ENCODE assay signal across 17 cellular contexts in the genomic region with DNA sequence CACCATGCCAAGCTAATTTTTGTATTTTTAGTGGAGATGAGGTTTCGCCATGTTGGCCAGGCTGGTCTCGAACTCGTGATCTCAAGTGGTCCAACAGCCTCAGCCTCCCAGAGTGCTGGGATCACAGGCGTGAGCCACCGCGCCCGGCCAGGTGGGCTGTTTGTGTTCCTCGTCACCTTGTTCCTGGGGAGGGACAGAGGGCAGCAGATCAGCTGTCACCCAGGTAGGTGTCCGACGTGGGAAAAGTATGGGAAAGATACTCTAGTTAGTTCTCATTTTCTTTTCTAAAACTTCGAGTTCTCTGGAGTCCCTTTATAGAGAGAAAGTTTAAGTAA.
"Had no signal": no experiment of that assay in that cellular context is flagged by ENCODE, and none has a peak within 500 bp of the region (broad histone marks: within the 10 kb centered on the region; RNA-seq: fewer than 3 reads in every experiment).

No MANE protein-coding gene starts in this region.

- H3K36me3 ChIP-seq: colonic mucosa, gastrocnemius medialis, right atrium auricular region, tibial nerve had no signal

- H3K36me3 Mint-ChIP-seq: activated naive CD4-positive, alpha-beta T cell treated with anti-CD3 and anti-CD28 coated beads, Interleukin-2, amount 50 U/mL, for 24 hours; mesothelial cell of epicardium; naive thymus-derived CD4-positive, alpha-beta T cell had no signal

- H3K9me3 ChIP-seq: colonic mucosa, gastrocnemius medialis, right atrium auricular region, tibial nerve had no signal

- H3K27ac Mint-ChIP-seq: activated CD4-positive, alpha-beta T cell treated with anti-CD3 and anti-CD28 coated beads, Interleukin-2, amount 10 ng/mL, durations not matched to agents 7 days and 5 days; activated CD8-positive, alpha-beta T cell treated with anti-CD3 and anti-CD28 coated beads for 36 hours; activated naive CD8-positive, alpha-beta T cell treated with anti-CD3 and anti-CD28 coated beads, Interleukin-2, amount 50 U/mL, for 24 hours; stimulated activated naive B cell treated with anti-CD40 and anti-IgM and Interleukin-4, amounts not matched to agents 10 μg/mL and 1 μg/mL and 100 μg/mL, for 72 hours; T-helper 17 cell; WTC11 had no signal

- ATAC-seq: activated CD8-positive, alpha-beta T cell treated with anti-CD3 and anti-CD28 coated beads for 36 hours; activated naive CD8-positive, alpha-beta T cell treated with anti-CD3 and anti-CD28 coated beads, Interleukin-2, amount 50 U/mL, for 24 hours; activated T-cell treated with anti-CD3 and anti-CD28 coated beads, Interleukin-2, amount 50 U/mL, for 4 hours; activated T-helper 17 cell treated with anti-CD3 and anti-CD28 coated beads, Interleukin-2, amount 50 U/mL, for 72 hours; naive thymus-derived CD4-positive, alpha-beta T cell; stimulated activated naive B cell treated with anti-CD40 and anti-IgM and Interleukin-4, amounts not matched to agents 10 μg/mL and 1 μg/mL and 100 μg/mL, for 72 hours; T-helper 17 cell had no signal

- H3K4me3 ChIP-seq: colonic mucosa, gastrocnemius medialis, right atrium auricular region, tibial nerve had no signal

- H3K27ac ChIP-seq: colonic mucosa, right atrium auricular region, tibial nerve had no signal

- H3K4me3 Mint-ChIP-seq: activated CD4-positive, alpha-beta T cell treated with anti-CD3 and anti-CD28 coated beads, Interleukin-2, amount 10 ng/mL, durations not matched to agents 7 days and 5 days; activated CD8-positive, alpha-beta T cell treated with anti-CD3 and anti-CD28 coated beads for 36 hours; activated naive CD4-positive, alpha-beta T cell treated with anti-CD3 and anti-CD28 coated beads, Interleukin-2, amount 50 U/mL, for 24 hours; activated naive CD8-positive, alpha-beta T cell treated with anti-CD3 and anti-CD28 coated beads, Interleukin-2, amount 50 U/mL, for 24 hours; activated T-cell treated with anti-CD3 and anti-CD28 coated beads, Interleukin-2, amount 50 U/mL, for 4 hours; mesothelial cell of epicardium; stimulated activated naive B cell treated with anti-CD40 and anti-IgM and Interleukin-4, amounts not matched to agents 10 μg/mL and 1 μg/mL and 100 μg/mL, for 72 hours; T-helper 17 cell; WTC11 had no signal

- H3K27me3 Mint-ChIP-seq: activated CD4-positive, alpha-beta T cell treated with anti-CD3 and anti-CD28 coated beads, Interleukin-2, amount 10 ng/mL, durations not matched to agents 7 days and 5 days; activated CD8-positive, alpha-beta T cell treated with anti-CD3 and anti-CD28 coated beads for 36 hours; activated naive CD4-positive, alpha-beta T cell treated with anti-CD3 and anti-CD28 coated beads, Interleukin-2, amount 50 U/mL, for 24 hours; activated naive CD8-positive, alpha-beta T cell treated with anti-CD3 and anti-CD28 coated beads, Interleukin-2, amount 50 U/mL, for 24 hours; activated T-helper 17 cell treated with anti-CD3 and anti-CD28 coated beads, Interleukin-2, amount 50 U/mL, for 72 hours; naive thymus-derived CD4-positive, alpha-beta T cell; stimulated activated naive B cell treated with anti-CD40 and anti-IgM and Interleukin-4, amounts not matched to agents 10 μg/mL and 1 μg/mL and 100 μg/mL, for 72 hours; T-helper 17 cell had no signal

- H3K9me3 Mint-ChIP-seq: activated CD4-positive, alpha-beta T cell treated with anti-CD3 and anti-CD28 coated beads, Interleukin-2, amount 10 ng/mL, durations not matched to agents 7 days and 5 days; activated CD8-positive, alpha-beta T cell treated with anti-CD3 and anti-CD28 coated beads for 36 hours; activated naive CD4-positive, alpha-beta T cell treated with anti-CD3 and anti-CD28 coated beads, Interleukin-2, amount 50 U/mL, for 24 hours; activated naive CD8-positive, alpha-beta T cell treated with anti-CD3 and anti-CD28 coated beads, Interleukin-2, amount 50 U/mL, for 24 hours; activated T-cell treated with anti-CD3 and anti-CD28 coated beads, Interleukin-2, amount 50 U/mL, for 4 hours; activated T-helper 17 cell treated with anti-CD3 and anti-CD28 coated beads, Interleukin-2, amount 50 U/mL, for 72 hours; mesothelial cell of epicardium; naive thymus-derived CD4-positive, alpha-beta T cell; stimulated activated naive B cell treated with anti-CD40 and anti-IgM and Interleukin-4, amounts not matched to agents 10 μg/mL and 1 μg/mL and 100 μg/mL, for 72 hours had no signal

- H3K27me3 ChIP-seq: colonic mucosa, gastrocnemius medialis, right atrium auricular region, tibial nerve had no signal

- DNase-seq: activated CD4-positive, alpha-beta T cell treated with anti-CD3 and anti-CD28 coated beads for 1 hour; mammary epithelial cell had no signal
